Comparison of ENCODE assay signal across 15 cellular contexts in the genomic region with DNA sequence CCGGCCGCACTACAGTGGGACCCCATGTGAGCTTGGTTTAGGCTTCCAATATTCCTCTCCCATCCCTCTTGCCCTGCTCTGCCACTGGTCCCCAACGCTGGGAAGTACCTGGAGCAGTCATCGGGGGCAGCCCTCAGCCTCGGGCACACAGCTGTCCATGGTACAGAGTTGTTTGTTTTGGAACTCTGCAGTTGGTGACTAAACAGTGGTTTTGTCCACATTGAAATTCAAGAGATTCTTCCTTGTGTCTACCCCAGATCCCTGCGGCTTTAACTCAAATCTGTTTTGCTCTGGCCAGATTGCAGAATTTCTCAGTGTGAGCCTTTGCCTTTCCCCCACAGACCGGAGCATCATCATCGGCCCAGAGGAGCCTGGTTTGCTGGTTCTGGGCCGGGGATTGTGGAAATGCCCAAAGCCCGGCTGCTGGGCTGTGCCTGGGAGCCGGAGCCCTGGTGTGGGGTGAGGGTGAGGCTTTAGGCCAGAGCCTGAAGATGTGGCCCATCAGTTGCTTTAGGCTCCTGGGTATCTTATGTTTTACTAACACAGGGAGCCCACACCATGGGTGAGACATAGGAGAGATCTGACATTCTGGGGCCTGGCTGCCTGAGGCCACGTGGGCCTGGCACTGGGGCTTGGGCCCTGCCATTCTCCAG.
A peak's percentile ranks its signal among the peaks of the same experiment; 100 is the strongest.
DNase-seq lines count a peak whose midpoint lies in the region; ATAC-seq, FAIRE-seq and TF ChIP-seq lines count a peak whose summit lies in the region.
"Had no signal": no experiment of that assay in that cellular context is flagged by ENCODE, and none has a peak within 500 bp of the region (broad histone marks: within the 10 kb centered on the region; RNA-seq: fewer than 3 reads in every experiment).

No MANE protein-coding gene starts in this region.

- H3K4me3 Mint-ChIP-seq in HFFc6 = no peak overlapping the region
- H3K4me3 Mint-ChIP-seq: activated CD8-positive, alpha-beta T cell treated with anti-CD3 and anti-CD28 coated beads for 36 hours; central memory CD8-positive, alpha-beta T cell had no signal

- WGBS in A549 (ENCODE audit: missing lambda C conversion rate) = 27% methylated on average over 7 of the region's 12 CpGs

- TF ChIP-seq POLR2A in A549 (IDR thresholded peaks at IDR 0.05; ENCODE audit: low read length) = no peak

- peak overlapping the region; percentile 21; the same call in 2 of the 3 replicates for H3K4me2 ChIP-seq in A549

- peak overlapping the region in 1 of 2 experiments; percentile 65; a peak in 2 of 6 replicates for H3K27ac ChIP-seq in A549
- H3K27ac ChIP-seq: ovary, transverse colon had no signal

- in situ Hi-C loops in T47D (cut with HindIII; ENCODE audit: low pct_unique_long_range_greater_than_20kb, low sequenced_read_pairs) = no loop called here

- peak; percentile 13 to 23 for DNase-seq in A549 (ENCODE audit: low read depth in 1 of 2, low spot score in 1 of 2)
- DNase-seq in HFFc6 = peak; percentile 58
- peak; percentile 19 to 29 for DNase-seq in T47D (ENCODE audit: low read depth in 1 of 2, low spot score in 1 of 2)
- DNase-seq in iris pigment epithelial cell (ENCODE audit: low read depth) = peak; percentile 25
- no peak for DNase-seq in left colon
- DNase-seq in HK-2 (ENCODE audit: unreplicated experiment) = no peak
- DNase-seq: activated CD8-positive, alpha-beta T cell treated with anti-CD3 and anti-CD28 coated beads for 36 hours; DMS153; KBM-7; NCI-H510A treated with DMSO at 0.1 percent for 48 hours; ovary; transverse colon had no signal

- no peak for FAIRE-seq in A549 (lab: Jason Lieb, UNC)

- H3K4me3 ChIP-seq in A549 = no peak overlapping the region
- H3K4me3 ChIP-seq: ovary, transverse colon had no signal

- peaks cover 33% of the 10 kb centered on the region; the same call in 1 of the 2 replicates for H3K36me3 Mint-ChIP-seq in HFFc6 (ENCODE audit: low read depth)

- POLR2A ChIA-PET in A549 (lab: Yijun Ruan, JAX) = no interaction called here

- intact Hi-C loops in left colon (cut with DNase I, micrococcal nuclease) = no loop called here

- H3K9me3 Mint-ChIP-seq in HFFc6 = no peaks in the 10 kb centered on the region
- H3K9me3 Mint-ChIP-seq: activated CD8-positive, alpha-beta T cell treated with anti-CD3 and anti-CD28 coated beads for 36 hours; central memory CD8-positive, alpha-beta T cell had no signal

- TF ChIP-seq CTCF in A549 (IDR thresholded peaks at IDR 0.05) (no peak), HFFc6 (IDR thresholded peaks at IDR 0.05) (peak; percentile 14; the same call in 1 of the 2 replicates)

- ATAC-seq in A549 (peak; percentile 35 to 56; a peak in 4 of 6 replicates), left colon (no peak), HG03097 (IDR thresholded peaks at IDR 0.05; ENCODE audit: low FRiP score, unreplicated experiment) (no peak), HG03342 (IDR thresholded peaks at IDR 0.05; ENCODE audit: unreplicated experiment) (no peak)
- ATAC-seq: activated CD8-positive, alpha-beta T cell treated with anti-CD3 and anti-CD28 coated beads for 36 hours had no signal

- no peaks in the 10 kb centered on the region; the same call in 1 of the 2 replicates for H3K27me3 Mint-ChIP-seq in HFFc6 (ENCODE audit: insufficient read depth)
- H3K27me3 Mint-ChIP-seq: activated CD8-positive, alpha-beta T cell treated with anti-CD3 and anti-CD28 coated beads for 36 hours had no signal

- CTCF ChIA-PET in A549 (lab: Yijun Ruan, JAX) = interaction anchor here (1.7 to 2.5 kb wide), 2 partner anchors 26 to 131 kb away, joined by 5 to 6 read pairs; no protein-coding TSS in a partner anchor

- peaks cover 49% of the 10 kb centered on the region for H3K4me1 Mint-ChIP-seq in HFFc6 (ENCODE audit: low read depth)
- H3K4me1 Mint-ChIP-seq: central memory CD8-positive, alpha-beta T cell had no signal

- no peaks in the 10 kb centered on the region for H3K9me3 ChIP-seq in A549
- H3K9me3 ChIP-seq: ovary, transverse colon had no signal

- peaks cover 18% of the 10 kb centered on the region for H3K4me1 ChIP-seq in A549
- H3K4me1 ChIP-seq: transverse colon had no signal

- peak overlapping the region; percentile 72 for H3K27ac Mint-ChIP-seq in HFFc6
- H3K27ac Mint-ChIP-seq: activated CD8-positive, alpha-beta T cell treated with anti-CD3 and anti-CD28 coated beads for 36 hours had no signal

- TF ChIP-seq RAD21 in A549 (conservative IDR thresholded peaks at IDR 0.05 in 1 of 2, IDR thresholded peaks at IDR 0.05 in 1 of 2) = no peak

- no peak for TF ChIP-seq EP300 in A549 (IDR thresholded peaks at IDR 0.05)

TF ChIP-seq in A549, 52 proteins besides CTCF, POLR2A, EP300 and RAD21:
- TF ChIP-seq JUNB (IDR thresholded peaks at IDR 0.05) (no peak), GATA3 (IDR thresholded peaks at IDR 0.05; ENCODE audit: borderline replicate concordance) (no peak), CBX2 (IDR thresholded peaks at IDR 0.05; ENCODE audit: borderline replicate concordance, low read depth) (no peak), FOSB (CRISPR knock-in tag; IDR thresholded peaks at IDR 0.05) (no peak), CHD4 (IDR thresholded peaks at IDR 0.05; ENCODE audit: borderline replicate concordance) (no peak), EHMT2 (IDR thresholded peaks at IDR 0.05; ENCODE audit: low read depth) (no peak), EHF (CRISPR knock-in tag; IDR thresholded peaks at IDR 0.05) (no peak), FOSL2 (IDR thresholded peaks at IDR 0.05) (no peak), FOSL2 (CRISPR knock-in tag; IDR thresholded peaks at IDR 0.05) (no peak), TFCP2L1 (CRISPR knock-in tag; IDR thresholded peaks at IDR 0.05) (no peak), KDM5A (IDR thresholded peaks at IDR 0.05) (no peak), CHD2 (IDR thresholded peaks at IDR 0.05; ENCODE audit: low read length, partially characterized antibody) (no peak), ZSCAN20 (CRISPR knock-in tag; IDR thresholded peaks at IDR 0.05) (no peak)
- TF ChIP-seq, protein P1, sequence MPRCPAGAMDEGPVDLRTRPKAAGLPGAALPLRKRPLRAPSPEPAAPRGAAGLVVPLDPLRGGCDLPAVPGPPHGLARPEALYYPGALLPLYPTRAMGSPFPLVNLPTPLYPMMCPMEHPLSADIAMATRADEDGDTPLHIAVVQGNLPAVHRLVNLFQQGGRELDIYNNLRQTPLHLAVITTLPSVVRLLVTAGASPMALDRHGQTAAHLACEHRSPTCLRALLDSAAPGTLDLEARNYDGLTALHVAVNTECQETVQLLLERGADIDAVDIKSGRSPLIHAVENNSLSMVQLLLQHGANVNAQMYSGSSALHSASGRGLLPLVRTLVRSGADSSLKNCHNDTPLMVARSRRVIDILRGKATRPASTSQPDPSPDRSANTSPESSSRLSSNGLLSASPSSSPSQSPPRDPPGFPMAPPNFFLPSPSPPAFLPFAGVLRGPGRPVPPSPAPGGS (IDR thresholded peaks at IDR 0.05) = no peak
- TF ChIP-seq, protein P2, sequence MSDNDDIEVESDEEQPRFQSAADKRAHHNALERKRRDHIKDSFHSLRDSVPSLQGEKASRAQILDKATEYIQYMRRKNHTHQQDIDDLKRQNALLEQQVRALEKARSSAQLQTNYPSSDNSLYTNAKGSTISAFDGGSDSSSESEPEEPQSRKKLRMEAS (IDR thresholded peaks at IDR 0.05) = no peak
- TF ChIP-seq, protein P3, sequence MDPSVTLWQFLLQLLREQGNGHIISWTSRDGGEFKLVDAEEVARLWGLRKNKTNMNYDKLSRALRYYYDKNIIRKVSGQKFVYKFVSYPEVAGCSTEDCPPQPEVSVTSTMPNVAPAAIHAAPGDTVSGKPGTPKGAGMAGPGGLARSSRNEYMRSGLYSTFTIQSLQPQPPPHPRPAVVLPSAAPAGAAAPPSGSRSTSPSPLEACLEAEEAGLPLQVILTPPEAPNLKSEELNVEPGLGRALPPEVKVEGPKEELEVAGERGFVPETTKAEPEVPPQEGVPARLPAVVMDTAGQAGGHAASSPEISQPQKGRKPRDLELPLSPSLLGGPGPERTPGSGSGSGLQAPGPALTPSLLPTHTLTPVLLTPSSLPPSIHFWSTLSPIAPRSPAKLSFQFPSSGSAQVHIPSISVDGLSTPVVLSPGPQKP (IDR thresholded peaks at IDR 0.05; ENCODE audit: low read depth, low read length) = no peak

Comparison
In these comparisons a context has a peak if more than half of its experiments do, and no peak if none do; other contexts are left out.
1. ATAC-seq: peak in A549 (2 of 2); none in left colon (single experiment), HG03097 (single experiment) and HG03342 (single experiment).
2. DNase-seq: peak in A549 (2 of 2), HFFc6 (single experiment), T47D (2 of 2) and iris pigment epithelial cell (single experiment); none in left colon (0 of 2) and HK-2 (single experiment).